In the genomic region with DNA sequence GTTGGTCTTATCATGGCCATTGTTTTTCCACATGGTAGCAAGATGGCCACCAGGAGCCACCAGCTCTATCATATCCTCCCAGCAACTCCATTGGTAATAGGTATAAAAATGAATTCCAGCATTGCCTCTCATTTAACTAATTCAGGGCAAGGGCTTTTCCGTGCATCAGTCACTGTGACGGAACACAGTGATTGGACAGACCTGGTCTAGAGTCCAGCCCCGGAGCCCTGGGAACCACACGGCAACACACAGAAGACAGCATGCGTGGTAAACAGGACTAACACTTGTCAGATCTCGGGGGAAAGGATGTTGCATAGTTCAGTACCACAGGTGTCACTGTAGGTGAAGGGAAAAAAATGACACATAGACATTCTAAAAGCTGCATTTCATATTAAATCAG, we compare ENCODE assay signal across 34 cellular contexts.
"Had no signal": no experiment of that assay in that cellular context is flagged by ENCODE, and none has a peak within 500 bp of the region (broad histone marks: within the 10 kb centered on the region; RNA-seq: fewer than 3 reads in every experiment).

No MANE protein-coding gene starts in this region.

- H3K27ac ChIP-seq: KMS-11 had no signal

- DNase-seq: Karpas-422, Kasumi-1, KBM-7, KG1, MG63, MM.1S, MV-4-11, NCI-H1048, NCI-H1092, NCI-H1092 treated with DMSO at 0.1 percent for 48 hours, NCI-H1105, NCI-H1105 treated with DMSO at 0.1 percent for 48 hours, NCI-H1417, NCI-H1417 treated with DMSO at 0.1 percent for 48 hours, NCI-H1436, NCI-H1436 treated with DMSO at 0.1 percent for 48 hours, NCI-H146, NCI-H1694, NCI-H1694 treated with DMSO at 0.1 percent for 48 hours, NCI-H187, NCI-H187 treated with DMSO at 0.1 percent for 48 hours, NCI-H1930, NCI-H2029, NCI-H2029 treated with DMSO at 0.1 percent for 48 hours, NCI-H2081, NCI-H2081 treated with DMSO at 0.1 percent for 48 hours, NCI-H2107, NCI-H2171, NCI-H2171 treated with DMSO at 0.1 percent for 48 hours, NCI-H2227 treated with DMSO at 0.1 percent for 48 hours, NCI-H226, NCI-H345, NCI-H446 treated with DMSO at 0.1 percent for 48 hours had no signal

- H3K36me3 ChIP-seq: MG63 had no signal

- H3K4me3 ChIP-seq: MG63 had no signal

- H3K9me3 ChIP-seq: MG63 had no signal

- H3K27me3 ChIP-seq: MG63 had no signal
